ENCODE assay signal across 16 cellular contexts in the genomic region with DNA sequence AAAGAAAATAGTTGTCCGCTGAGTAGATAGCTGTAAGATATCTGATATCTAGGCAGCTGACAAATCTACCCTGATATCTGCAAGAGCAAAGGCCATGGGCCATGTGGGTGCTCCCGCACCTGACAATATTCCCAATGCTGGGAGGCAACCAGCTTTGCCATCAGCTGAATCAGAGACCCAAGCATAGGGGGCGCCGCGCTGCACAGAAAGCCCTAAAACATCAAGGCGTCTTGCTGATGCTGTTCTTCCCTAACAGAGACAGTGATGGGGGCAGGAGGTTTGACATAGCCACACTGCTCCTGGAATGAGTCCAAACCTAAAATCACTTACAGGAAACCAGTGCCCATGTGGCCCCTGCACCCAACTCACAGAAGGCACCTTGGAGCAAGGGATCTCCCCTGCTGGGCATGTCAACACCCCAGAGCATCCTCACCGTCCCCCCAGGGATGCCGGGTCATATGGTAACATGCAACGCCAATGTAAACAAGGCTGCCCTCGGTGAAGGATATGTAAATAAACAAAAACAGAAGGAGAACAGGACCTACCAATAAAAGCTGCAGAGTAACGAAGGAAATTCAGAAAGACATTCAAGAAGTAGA.
"Had no signal": no experiment of that assay in that cellular context is flagged by ENCODE, and none has a peak within 500 bp of the region (broad histone marks: within the 10 kb centered on the region; RNA-seq: fewer than 3 reads in every experiment).

No MANE protein-coding gene starts in this region.

- H3K4me1 Mint-ChIP-seq: activated B cell treated with CpG ODN at 0.5 μM for 24 hours; activated CD8-positive, alpha-beta memory T cell treated with anti-CD3 and anti-CD28 coated beads, Interleukin-2, amount 10 ng/mL, durations not matched to agents 7 days and 5 days; nephron progenitor cell; stimulated activated naive B cell treated with anti-CD40 and anti-IgM and Interleukin-4, amounts not matched to agents 10 μg/mL and 1 μg/mL and 100 μg/mL, for 72 hours had no signal

- H3K4me3 Mint-ChIP-seq: activated B cell treated with CpG ODN at 0.5 μM for 24 hours; activated CD4-positive, alpha-beta memory T cell treated with anti-CD3 and anti-CD28 coated beads for 36 hours; activated CD8-positive, alpha-beta memory T cell treated with anti-CD3 and anti-CD28 coated beads, Interleukin-2, amount 10 ng/mL, durations not matched to agents 7 days and 5 days; activated naive CD8-positive, alpha-beta T cell; nephron progenitor cell; stimulated activated naive B cell treated with anti-CD40 and anti-IgM and Interleukin-4, amounts not matched to agents 10 μg/mL and 1 μg/mL and 100 μg/mL, for 72 hours had no signal

- H3K36me3 ChIP-seq: gastrocnemius medialis, left lung, sigmoid colon had no signal

- H3K27ac Mint-ChIP-seq: activated B cell treated with CpG ODN at 0.5 μM for 24 hours; activated CD4-positive, alpha-beta memory T cell treated with anti-CD3 and anti-CD28 coated beads for 36 hours; activated CD8-positive, alpha-beta memory T cell treated with anti-CD3 and anti-CD28 coated beads, Interleukin-2, amount 10 ng/mL, durations not matched to agents 7 days and 5 days; activated naive CD8-positive, alpha-beta T cell; nephron progenitor cell; stimulated activated naive B cell treated with anti-CD40 and anti-IgM and Interleukin-4, amounts not matched to agents 10 μg/mL and 1 μg/mL and 100 μg/mL, for 72 hours had no signal

- H3K27ac ChIP-seq: dorsolateral prefrontal cortex, gastrocnemius medialis, left lung, sigmoid colon had no signal

- H3K4me1 ChIP-seq: gastrocnemius medialis, left lung, sigmoid colon had no signal

- ATAC-seq: activated CD8-positive, alpha-beta memory T cell treated with anti-CD3 and anti-CD28 coated beads, Interleukin-2, amount 10 ng/mL, durations not matched to agents 7 days and 5 days; gastrocnemius medialis; left lung; stimulated activated naive B cell treated with anti-CD40 and anti-IgM and Interleukin-4, amounts not matched to agents 10 μg/mL and 1 μg/mL and 100 μg/mL, for 72 hours had no signal

- DNase-seq: activated B cell treated with CpG ODN at 0.5 μM for 24 hours; activated CD4-positive, alpha-beta memory T cell treated with anti-CD3 and anti-CD28 coated beads for 36 hours; activated CD4-positive, alpha-beta T cell treated with anti-CD3 and anti-CD28 coated beads for 4 hours; activated CD8-positive, alpha-beta memory T cell treated with anti-CD3 and anti-CD28 coated beads, Interleukin-2, amount 10 ng/mL, durations not matched to agents 7 days and 5 days; caudate nucleus; dorsolateral prefrontal cortex; gastrocnemius medialis; head of caudate nucleus; left lung; midbrain; nephron progenitor cell; nucleus accumbens; posterior cingulate gyrus; sigmoid colon; stimulated activated naive B cell treated with anti-CD40 and anti-IgM and Interleukin-4, amounts not matched to agents 10 μg/mL and 1 μg/mL and 100 μg/mL, for 72 hours had no signal

- H3K36me3 Mint-ChIP-seq: activated CD4-positive, alpha-beta memory T cell treated with anti-CD3 and anti-CD28 coated beads for 36 hours; activated CD8-positive, alpha-beta memory T cell treated with anti-CD3 and anti-CD28 coated beads, Interleukin-2, amount 10 ng/mL, durations not matched to agents 7 days and 5 days; activated naive CD8-positive, alpha-beta T cell; stimulated activated naive B cell treated with anti-CD40 and anti-IgM and Interleukin-4, amounts not matched to agents 10 μg/mL and 1 μg/mL and 100 μg/mL, for 72 hours had no signal

- H3K27me3 ChIP-seq: dorsolateral prefrontal cortex, gastrocnemius medialis, left lung, sigmoid colon had no signal

- H3K27me3 Mint-ChIP-seq: activated B cell treated with CpG ODN at 0.5 μM for 24 hours; activated CD4-positive, alpha-beta memory T cell treated with anti-CD3 and anti-CD28 coated beads for 36 hours; activated CD8-positive, alpha-beta memory T cell treated with anti-CD3 and anti-CD28 coated beads, Interleukin-2, amount 10 ng/mL, durations not matched to agents 7 days and 5 days; activated naive CD8-positive, alpha-beta T cell; stimulated activated naive B cell treated with anti-CD40 and anti-IgM and Interleukin-4, amounts not matched to agents 10 μg/mL and 1 μg/mL and 100 μg/mL, for 72 hours had no signal

- H3K4me3 ChIP-seq: dorsolateral prefrontal cortex, gastrocnemius medialis, left lung, sigmoid colon had no signal

- H3K9me3 ChIP-seq: gastrocnemius medialis had no signal
